1 cellular context compared by ENCODE assay signal in the genomic region with DNA sequence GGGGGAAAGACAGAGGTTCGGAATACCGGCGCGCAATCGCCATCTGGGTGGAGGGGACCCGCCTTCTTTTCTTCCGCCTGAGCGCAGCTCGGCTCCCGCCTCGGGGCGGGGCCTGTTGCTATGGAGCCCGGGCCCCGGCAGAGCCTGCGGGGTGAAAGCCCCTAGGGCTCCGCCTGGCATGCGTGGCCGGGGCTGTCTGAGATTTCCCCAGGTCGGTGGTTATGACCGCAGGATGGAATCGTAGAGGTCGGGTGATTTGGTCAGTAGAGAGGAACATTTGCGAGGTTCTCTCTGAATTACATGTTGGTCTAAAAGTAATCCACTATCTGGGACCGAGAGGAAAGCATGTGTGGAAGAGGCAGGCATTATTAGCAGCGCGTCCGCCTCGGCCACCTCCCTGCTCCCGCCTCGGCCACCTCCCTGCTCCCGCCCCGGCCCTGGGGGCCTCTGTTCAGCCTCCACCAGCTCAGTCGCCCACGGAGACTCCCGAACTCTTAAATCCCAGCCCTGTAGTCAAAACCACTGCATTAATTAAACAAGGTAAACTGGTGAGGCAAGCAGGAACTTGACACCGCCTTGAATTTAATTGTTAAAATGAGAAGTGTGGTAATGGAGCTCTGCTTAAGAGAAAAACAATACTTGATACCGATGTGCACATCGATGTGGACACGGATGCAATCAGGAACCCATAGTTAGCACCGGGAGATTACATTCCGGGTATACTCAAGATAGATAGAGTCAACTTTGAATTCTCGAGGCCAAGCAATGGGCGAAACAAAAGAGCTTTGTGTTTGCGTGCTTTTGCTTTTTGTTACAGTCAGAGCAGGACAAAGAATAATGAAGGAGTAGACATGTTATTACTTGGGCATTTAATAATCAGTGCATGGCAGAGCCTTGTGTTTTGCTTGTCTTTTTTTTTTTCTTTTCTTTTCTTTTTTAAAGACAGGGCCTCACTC.
TF ChIP-seq lines count a peak whose summit lies in the region.

No MANE protein-coding gene starts in this region.

TF ChIP-seq in HCT116, 20 proteins besides CTCF, POLR2A, EP300 and RAD21:
- TF ChIP-seq JUND (IDR thresholded peaks at IDR 0.05) (no peak), POLR2AphosphoS5 (IDR thresholded peaks at IDR 0.05; ENCODE audit: low read depth, low read length) (peak; percentile 35; the same call in 1 of the 2 replicates)
TF ChIP-seq in HCT116: peak in this region for 1.
